In genomic region chr9:95284667-95285066, GRCh38 we compare ENCODE assay signal across 26 cellular contexts. TPM values are rescaled to one million over a fixed set of nuclear protein-coding genes. Genes with fewer than 3 reads are reported as not detected.
A peak's percentile ranks its signal among the peaks of the same experiment; 100 is the strongest.
DNase-seq lines count a peak whose midpoint lies in the region; ATAC-seq and TF ChIP-seq lines count a peak whose summit lies in the region.
"Had no signal": no experiment of that assay in that cellular context is flagged by ENCODE, and none has a peak within 500 bp of the region (broad histone marks: within the 10 kb centered on the region; RNA-seq: fewer than 3 reads in every experiment).

No MANE protein-coding gene starts in this region.

- H3K27ac ChIP-seq in right lobe of liver (peak overlapping the region in 1 of 3 donors; percentile 21), upper lobe of left lung (no peak overlapping the region)
- H3K27ac ChIP-seq: ascending aorta, esophagus squamous epithelium, ovary, RWPE1 had no signal

- peak overlapping the region; percentile 47; the same call in 1 of the 2 replicates for H3K27ac Mint-ChIP-seq in HFFc6
- no peak overlapping the region for H3K27ac Mint-ChIP-seq in activated CD8-positive, alpha-beta memory T cell treated with anti-CD3 and anti-CD28 coated beads, Interleukin-2, amount 10 ng/mL, durations not matched to agents 7 days and 5 days
- H3K27ac Mint-ChIP-seq: activated naive CD8-positive, alpha-beta T cell treated with anti-CD3 and anti-CD28 coated beads for 36 hours; nephron progenitor cell; stimulated activated naive B cell treated with anti-CD40 and anti-IgM and Interleukin-4, amounts not matched to agents 10 μg/mL and 1 μg/mL and 100 μg/mL, for 72 hours had no signal

- H3K4me3 ChIP-seq in epithelial cell of proximal tubule (ENCODE audit: low read depth, low read length): peak overlapping the region; percentile 2
- no peak overlapping the region for H3K4me3 ChIP-seq in right lobe of liver
- H3K4me3 ChIP-seq in upper lobe of left lung: no peak overlapping the region
- H3K4me3 ChIP-seq: ascending aorta, lung, mucosa of descending colon, ovary had no signal

- H3K4me3 Mint-ChIP-seq in HFFc6: peak overlapping the region; percentile 48; the same call in 1 of the 2 replicates
- H3K4me3 Mint-ChIP-seq in activated CD8-positive, alpha-beta memory T cell treated with anti-CD3 and anti-CD28 coated beads, Interleukin-2, amount 10 ng/mL, durations not matched to agents 7 days and 5 days: no peak overlapping the region
- H3K4me3 Mint-ChIP-seq: activated naive CD8-positive, alpha-beta T cell treated with anti-CD3 and anti-CD28 coated beads for 36 hours; nephron progenitor cell; stimulated activated naive B cell treated with anti-CD40 and anti-IgM and Interleukin-4, amounts not matched to agents 10 μg/mL and 1 μg/mL and 100 μg/mL, for 72 hours had no signal

- peaks cover 24% of the 10 kb centered on the region for H3K4me1 Mint-ChIP-seq in HFFc6 (ENCODE audit: low read depth)
- H3K4me1 Mint-ChIP-seq in activated CD8-positive, alpha-beta memory T cell treated with anti-CD3 and anti-CD28 coated beads, Interleukin-2, amount 10 ng/mL, durations not matched to agents 7 days and 5 days: no peaks in the 10 kb centered on the region
- H3K4me1 Mint-ChIP-seq: nephron progenitor cell; stimulated activated naive B cell treated with anti-CD40 and anti-IgM and Interleukin-4, amounts not matched to agents 10 μg/mL and 1 μg/mL and 100 μg/mL, for 72 hours had no signal

- CTCF ChIA-PET in activated CD8-positive, alpha-beta memory T cell treated with anti-CD3 and anti-CD28 coated beads, Interleukin-2, amount 10 ng/mL, durations not matched to agents 7 days and 5 days (lab: Charles Lee): no interaction called here

- peaks cover 7% of the 10 kb centered on the region for H3K9me3 Mint-ChIP-seq in HFFc6
- no peaks in the 10 kb centered on the region for H3K9me3 Mint-ChIP-seq in activated CD8-positive, alpha-beta memory T cell treated with anti-CD3 and anti-CD28 coated beads, Interleukin-2, amount 10 ng/mL, durations not matched to agents 7 days and 5 days (ENCODE audit: low read depth)

- no peaks in the 10 kb centered on the region for H3K36me3 ChIP-seq in right lobe of liver
- no peaks in the 10 kb centered on the region for H3K36me3 ChIP-seq in upper lobe of left lung
- H3K36me3 ChIP-seq: ascending aorta, esophagus squamous epithelium, ovary had no signal

- H3K4me1 ChIP-seq in right lobe of liver (peaks cover 0 to 25% (median 0%) of the 10 kb centered on the region in 4 donors), upper lobe of left lung (peaks cover 0 to 8% (median 3%) of the 10 kb centered on the region in 4 donors)
- H3K4me1 ChIP-seq: ascending aorta had no signal

- TF ChIP-seq POLR2A in right lobe of liver (IDR thresholded peaks at IDR 0.05) (no peak), upper lobe of left lung (IDR thresholded peaks at IDR 0.05) (no peak)

- TF ChIP-seq CTCF in HFFc6 (IDR thresholded peaks at IDR 0.05): no peak
- no peak for TF ChIP-seq CTCF in epithelial cell of proximal tubule (conservative IDR thresholded peaks at IDR 0.05; ENCODE audit: low read depth, low read length)
- TF ChIP-seq CTCF in right lobe of liver (IDR thresholded peaks at IDR 0.05): no peak
- TF ChIP-seq CTCF in upper lobe of left lung (IDR thresholded peaks at IDR 0.05): no peak

- no peak for TF ChIP-seq EP300 in upper lobe of left lung (IDR thresholded peaks at IDR 0.05)

- peaks cover 14% of the 10 kb centered on the region for H3K36me3 Mint-ChIP-seq in HFFc6 (ENCODE audit: low read depth)
- H3K36me3 Mint-ChIP-seq in activated CD8-positive, alpha-beta memory T cell treated with anti-CD3 and anti-CD28 coated beads, Interleukin-2, amount 10 ng/mL, durations not matched to agents 7 days and 5 days: peaks cover 7% of the 10 kb centered on the region

- ATAC-seq in right lobe of liver: peak; percentile 61 to 88 (median 82)
- no peak for ATAC-seq in GM19455 (IDR thresholded peaks at IDR 0.05; ENCODE audit: unreplicated experiment)
- ATAC-seq in activated CD8-positive, alpha-beta memory T cell treated with anti-CD3 and anti-CD28 coated beads, Interleukin-2, amount 10 ng/mL, durations not matched to agents 7 days and 5 days: no peak
- no peak for ATAC-seq in upper lobe of left lung (ENCODE audit: low FRiP score in 2 of 2)
- ATAC-seq: HCT116; mucosa of descending colon; stimulated activated naive B cell treated with anti-CD40 and anti-IgM and Interleukin-4, amounts not matched to agents 10 μg/mL and 1 μg/mL and 100 μg/mL, for 72 hours had no signal

- H3K27me3 ChIP-seq in right lobe of liver (no peaks in the 10 kb centered on the region), upper lobe of left lung (no peaks in the 10 kb centered on the region)
- H3K27me3 ChIP-seq: ascending aorta, esophagus squamous epithelium, ovary had no signal

- no peak for DNase-seq in HFFc6
- DNase-seq in epithelial cell of proximal tubule (ENCODE audit: low read depth): peak; percentile 73
- peak in 2 of 3 donors; percentile 35 to 54 for DNase-seq in right lobe of liver
- no peak for DNase-seq in activated CD8-positive, alpha-beta memory T cell treated with anti-CD3 and anti-CD28 coated beads, Interleukin-2, amount 10 ng/mL, durations not matched to agents 7 days and 5 days
- DNase-seq in upper lobe of left lung: no peak
- DNase-seq in NCI-H526 treated with DMSO at 0.1 percent for 48 hours (lab: John Stamatoyannopoulos, UW): no peak
- DNase-seq: activated CD4-positive, alpha-beta T cell treated with anti-CD3 and anti-CD28 coated beads for 4 hours; activated effector memory CD4-positive, alpha-beta T cell treated with anti-CD3 and anti-CD28 coated beads, Interleukin-2, amount 50 U/mL, for 16 hours; activated naive CD8-positive, alpha-beta T cell treated with anti-CD3 and anti-CD28 coated beads for 36 hours; esophagus squamous epithelium; islet precursor cell; Kasumi-1; mucosa of descending colon; NCI-H1436 treated with DMSO at 0.1 percent for 48 hours; NCI-H2107; NCI-H774; nephron progenitor cell; ovary; stimulated activated CD4-positive, alpha-beta T cell treated with anti-CD3 and anti-CD28 coated beads, Interleukin-4, amount 100 ng/mL, for 4 hours; stimulated activated naive B cell treated with anti-CD40 and anti-IgM and Interleukin-4, amounts not matched to agents 10 μg/mL and 1 μg/mL and 100 μg/mL, for 72 hours; T-helper 1 cell had no signal

- no peaks in the 10 kb centered on the region for H3K27me3 Mint-ChIP-seq in HFFc6 (ENCODE audit: insufficient read depth)
- H3K27me3 Mint-ChIP-seq in activated CD8-positive, alpha-beta memory T cell treated with anti-CD3 and anti-CD28 coated beads, Interleukin-2, amount 10 ng/mL, durations not matched to agents 7 days and 5 days: no peaks in the 10 kb centered on the region
- H3K27me3 Mint-ChIP-seq: activated naive CD8-positive, alpha-beta T cell treated with anti-CD3 and anti-CD28 coated beads for 36 hours; stimulated activated naive B cell treated with anti-CD40 and anti-IgM and Interleukin-4, amounts not matched to agents 10 μg/mL and 1 μg/mL and 100 μg/mL, for 72 hours had no signal

- intact Hi-C loops in right lobe of liver (cut with DNase I): no loop called here

- H3K9me3 ChIP-seq in right lobe of liver: no peaks in the 10 kb centered on the region
- peaks cover 0 to 12% (median 5%) of the 10 kb centered on the region in 4 donors for H3K9me3 ChIP-seq in upper lobe of left lung
- H3K9me3 ChIP-seq: ovary had no signal

- 24% methylated on average over 4 of the region's 4 CpGs for WGBS in right lobe of liver (ENCODE audit: insufficient coverage, low coverage, low lambda C conversion rate, missing lambda C conversion rate)
- WGBS in upper lobe of left lung, 2 donors: 92 to 93% methylated on average over 4 of the region's 4 CpGs

RNA-seq across cellular contexts. Expression of gene FANCC, which starts 32.8 kb away (rescaled TPM):
- 1 to 10 TPM; 4.7 to 7.1 (median 5.7) TPM for total RNA-seq in HFFc6 (2021; fragmentation: NEBNext Ultra II Directional; extraction: Animal tissue kit (Norgen Biotek cat#: 25700))
- total RNA-seq in epithelial cell of proximal tubule (5.6 and 9.4 TPM in 2 replicates), right lobe of liver (10 to 100 TPM in 4 of 6 experiments, 1 to 10 TPM in 2; 8.1 to 27.9 (median 13.2) TPM), upper lobe of left lung (10 to 100 TPM in 3 of 6 donors, 1 to 10 TPM in 3; 6.7 to 27.2 (median 10.8) TPM)
- total RNA-seq in activated CD8-positive, alpha-beta memory T cell treated with anti-CD3 and anti-CD28 coated beads, Interleukin-2, amount 10 ng/mL, durations not matched to agents 7 days and 5 days: 10 to 100 TPM; 18.4 to 18.8 TPM

Comparison
In these comparisons a context has a peak if more than half of its experiments do, and no peak if none do; other contexts are left out.
1. DNase-seq: peak in epithelial cell of proximal tubule (single experiment) and right lobe of liver (2 of 3); none in HFFc6 (single experiment), activated CD8-positive, alpha-beta memory T cell treated with anti-CD3 and anti-CD28 coated beads, Interleukin-2, amount 10 ng/mL, durations not matched to agents 7 days and 5 days (single experiment), upper lobe of left lung (0 of 2) and NCI-H526 treated with DMSO at 0.1 percent for 48 hours (single experiment).
2. ATAC-seq: peak in right lobe of liver (4 of 4); none in GM19455 (single experiment), activated CD8-positive, alpha-beta memory T cell treated with anti-CD3 and anti-CD28 coated beads, Interleukin-2, amount 10 ng/mL, durations not matched to agents 7 days and 5 days (single experiment) and upper lobe of left lung (0 of 2).